In the genomic region with DNA sequence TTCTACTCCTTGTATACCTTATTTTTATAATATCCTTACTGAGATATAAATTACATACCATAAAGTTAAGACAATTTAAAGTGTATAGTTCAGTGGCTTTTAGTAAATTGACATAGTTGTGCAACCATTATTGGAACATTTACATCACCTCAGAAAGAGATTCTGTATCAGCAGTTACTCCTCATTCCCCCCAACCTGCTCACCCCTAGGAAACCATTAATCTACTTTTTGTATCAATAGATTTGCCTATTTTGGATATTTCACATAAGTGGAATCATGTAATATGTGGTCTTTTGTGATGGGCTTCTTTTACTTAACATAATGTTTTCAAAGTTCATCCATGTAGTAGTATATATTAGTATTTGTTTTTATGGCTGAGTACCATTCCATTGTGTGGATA, we compare ENCODE assay signal across 23 cellular contexts.
"Had no signal": no experiment of that assay in that cellular context is flagged by ENCODE, and none has a peak within 500 bp of the region (broad histone marks: within the 10 kb centered on the region; RNA-seq: fewer than 3 reads in every experiment).

No MANE protein-coding gene starts in this region.

- FAIRE-seq: HepG2, RCC 7860 had no signal

- H3K27ac ChIP-seq: SJSA1, SK-N-MC had no signal

- ATAC-seq: HepG2 had no signal

- H3K27me3 ChIP-seq: SJSA1 had no signal

- DNase-seq: KBM-7, MV-4-11, NCI-H1048, NCI-H1105, NCI-H1417 treated with DMSO at 0.1 percent for 48 hours, NCI-H187, NCI-H2029, NCI-H2081 treated with DMSO at 0.1 percent for 48 hours, NCI-H2171, NCI-H226, NCI-H446, NCI-H510A, NCI-H524 treated with DMSO at 0.1 percent for 48 hours, NCI-H69, NCI-H774, Right ventricle myocardium superior, RPMI8226, SIG-M5 had no signal

- H3K27me3 Mint-ChIP-seq: IgD-negative memory B cell had no signal

- H3K4me3 ChIP-seq: SJSA1, SK-N-MC had no signal

- H3K4me1 ChIP-seq: SJSA1 had no signal

- H3K4me3 Mint-ChIP-seq: IgD-negative memory B cell had no signal
